In the genomic region with DNA sequence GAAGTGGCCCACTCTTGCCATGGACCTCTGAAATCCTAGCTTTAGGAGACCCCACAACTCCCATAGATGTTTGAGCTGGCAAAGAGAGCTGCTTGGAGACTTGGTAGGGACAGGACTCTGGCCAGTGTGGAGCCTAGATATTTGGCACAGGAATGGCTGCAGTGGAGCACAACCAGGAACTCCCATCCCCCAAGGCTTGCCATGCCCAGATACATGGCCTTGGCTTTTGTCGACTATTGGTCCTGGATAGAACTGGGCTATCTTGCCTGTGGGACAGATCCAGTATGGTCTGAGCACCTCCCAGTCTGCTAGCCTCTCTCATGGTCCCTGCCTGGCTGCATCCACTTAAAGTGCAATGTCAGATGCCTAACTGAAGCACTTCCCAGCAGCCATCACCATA, we compare ENCODE assay signal across 9 cellular contexts. TPM values are rescaled to one million over a fixed set of nuclear protein-coding genes. Genes with fewer than 3 reads are reported as not detected.
"Had no signal": no experiment of that assay in that cellular context is flagged by ENCODE, and none has a peak within 500 bp of the region (broad histone marks: within the 10 kb centered on the region; RNA-seq: fewer than 3 reads in every experiment).

No MANE protein-coding gene starts in this region.

- DNase-seq: GDM1, GF-D8 had no signal

- H3K4me3 ChIP-seq: GM12878 had no signal

- ATAC-seq: GM12878 had no signal

- FAIRE-seq: G401.6, GM12878, GM12891, GM12892, GM18507, GM19239 had no signal

RNA-seq across cellular contexts. Expression of gene GBP2, which starts 7.8 kb away (rescaled TPM):
- total RNA-seq: G401 had no signal

RNA-seq across cellular contexts. Expression of gene GBP7, which starts 42.1 kb away (rescaled TPM):
- total RNA-seq: G401, GM12878 had no signal
- polyA plus RNA-seq: GM12878 had no signal
